Comparison of ENCODE assay signal across 13 cellular contexts in the genomic region with DNA sequence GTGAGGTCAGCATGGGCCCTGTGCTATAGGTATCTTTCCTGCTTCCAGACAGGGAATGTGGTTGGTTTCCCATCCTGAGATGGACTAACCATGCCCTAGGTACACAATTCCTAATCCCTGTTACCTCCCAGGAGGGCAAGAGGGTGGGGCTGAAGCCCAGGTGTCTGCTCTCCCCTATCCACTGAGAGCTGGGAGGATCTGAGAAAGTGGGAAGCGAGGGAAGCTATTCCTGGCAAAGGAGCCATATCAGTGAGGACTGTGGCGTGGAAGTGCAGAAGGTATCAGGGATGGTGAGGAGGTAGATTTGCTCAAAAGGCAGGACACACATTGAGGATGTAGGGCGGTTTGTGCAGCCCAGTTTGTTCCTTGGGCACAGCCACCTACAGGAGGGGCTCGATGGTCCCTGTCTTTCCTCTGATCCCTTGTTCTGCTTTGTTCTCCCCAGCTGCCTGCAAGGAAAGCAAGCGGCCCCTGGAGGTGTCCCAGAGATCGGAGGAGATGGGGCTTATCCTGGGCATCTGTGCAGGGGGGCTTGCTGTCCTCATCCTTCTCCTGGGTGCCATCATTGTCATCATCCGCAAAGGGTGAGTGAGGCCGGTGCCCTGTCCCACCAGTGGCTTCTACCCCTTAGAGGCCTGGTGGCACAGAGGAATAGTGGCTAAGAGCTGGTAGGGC. TPM values are rescaled to one million over a fixed set of nuclear protein-coding genes. Genes with fewer than 3 reads are reported as not detected.
A peak's percentile ranks its signal among the peaks of the same experiment; 100 is the strongest.
DNase-seq lines count a peak whose midpoint lies in the region; ATAC-seq and TF ChIP-seq lines count a peak whose summit lies in the region.
"Had no signal": no experiment of that assay in that cellular context is flagged by ENCODE, and none has a peak within 500 bp of the region (broad histone marks: within the 10 kb centered on the region; RNA-seq: fewer than 3 reads in every experiment).

No MANE protein-coding gene starts in this region.

- no peaks in the 10 kb centered on the region for H3K36me3 Mint-ChIP-seq in chondrocyte (ENCODE audit: low read depth)
- H3K36me3 Mint-ChIP-seq in stimulated activated effector memory CD8-positive, alpha-beta T cell treated with anti-CD3 and anti-CD28 coated beads, Interleukin-12 subunit alpha, Interleukin-12 subunit beta, amount 100 ng/mL, for 72 hours = peaks cover 6% of the 10 kb centered on the region
- H3K36me3 Mint-ChIP-seq in activated CD4-positive, alpha-beta memory T cell treated with anti-CD3 and anti-CD28 coated beads for 36 hours = no peaks in the 10 kb centered on the region
- H3K36me3 Mint-ChIP-seq: IgD-negative memory B cell had no signal

- no peak overlapping the region for H3K4ac ChIP-seq in mesenchymal stem cell (ENCODE audit: low read depth in 1 of 2, low read length in 2 of 2)

- H3K18ac ChIP-seq in mesenchymal stem cell (ENCODE audit: low read depth in 1 of 2, low read length in 2 of 2) = no peak overlapping the region

- H3K4me2 ChIP-seq in mesenchymal stem cell (ENCODE audit: low read length, poor library complexity, severe bottlenecking) = no peak overlapping the region

- H3K36me3 ChIP-seq in HUES64 (ENCODE audit: insufficient read depth, low read length) (no peaks in the 10 kb centered on the region), mesenchymal stem cell (ENCODE audit: control insufficient read depth in 1 of 2, insufficient read depth in 2 of 2, low read depth in 1 of 2, low read length in 2 of 2) (peaks cover 16 to 32% of the 10 kb centered on the region in 2 experiments), A673 (ENCODE audit: insufficient read depth, low read length, poor library complexity, severe bottlenecking) (no peaks in the 10 kb centered on the region)

- H3K9me3 Mint-ChIP-seq in chondrocyte (ENCODE audit: low read depth) = no peaks in the 10 kb centered on the region
- H3K9me3 Mint-ChIP-seq in stimulated activated effector memory CD8-positive, alpha-beta T cell treated with anti-CD3 and anti-CD28 coated beads, Interleukin-12 subunit alpha, Interleukin-12 subunit beta, amount 100 ng/mL, for 72 hours = no peaks in the 10 kb centered on the region
- H3K9me3 Mint-ChIP-seq in activated CD4-positive, alpha-beta memory T cell treated with anti-CD3 and anti-CD28 coated beads for 36 hours = no peaks in the 10 kb centered on the region

- BruUV-seq in A673 (replicated peaks; lab: Mats Ljungman, UMichigan) = no TSS peak

- H3K27me3 Mint-ChIP-seq in chondrocyte (ENCODE audit: low read depth) = no peaks in the 10 kb centered on the region
- H3K27me3 Mint-ChIP-seq in activated CD4-positive, alpha-beta memory T cell treated with anti-CD3 and anti-CD28 coated beads for 36 hours = no peaks in the 10 kb centered on the region

- intact Hi-C loops in A673 (cut with micrococcal nuclease; ENCODE audit: unreplicated experiment) = no loop called here
- intact Hi-C loops in activated CD4-positive, alpha-beta memory T cell treated with anti-CD3 and anti-CD28 coated beads for 36 hours (cut with micrococcal nuclease) = no loop called here

- H2BK12ac ChIP-seq in mesenchymal stem cell (ENCODE audit: low read length in 2 of 2) = no peak overlapping the region

- H4K8ac ChIP-seq in mesenchymal stem cell (ENCODE audit: low read length) = no peak overlapping the region

- H3K27ac Mint-ChIP-seq in chondrocyte (ENCODE audit: unreplicated experiment) = no peak overlapping the region
- H3K27ac Mint-ChIP-seq in stimulated activated effector memory CD8-positive, alpha-beta T cell treated with anti-CD3 and anti-CD28 coated beads, Interleukin-12 subunit alpha, Interleukin-12 subunit beta, amount 100 ng/mL, for 72 hours = peak overlapping the region; percentile 93
- no peak overlapping the region for H3K27ac Mint-ChIP-seq in activated CD4-positive, alpha-beta memory T cell treated with anti-CD3 and anti-CD28 coated beads for 36 hours
- H3K27ac Mint-ChIP-seq: IgD-negative memory B cell had no signal

- no peak overlapping the region for H2BK15ac ChIP-seq in mesenchymal stem cell (ENCODE audit: low read depth, poor library complexity, severe bottlenecking)

- H3K27me3 ChIP-seq in HUES64 (ENCODE audit: insufficient read depth, low read length) (no peaks in the 10 kb centered on the region), mesenchymal stem cell (ENCODE audit: control insufficient read depth in 1 of 2, insufficient read depth in 1 of 2, low read length in 2 of 2) (no peaks in the 10 kb centered on the region), A673 (replicated peaks; ENCODE audit: insufficient read depth, low read depth, low read length, poor library complexity) (no peaks in the 10 kb centered on the region)

- no peaks in the 10 kb centered on the region for H3K9me3 ChIP-seq in HUES64 (ENCODE audit: insufficient read depth, low read depth, low read length)
- no peaks in the 10 kb centered on the region for H3K9me3 ChIP-seq in mesenchymal stem cell (ENCODE audit: control insufficient read depth, low read length)
- no peaks in the 10 kb centered on the region for H3K9me3 ChIP-seq in A673 (ENCODE audit: low read depth, low read length, poor library complexity, severe bottlenecking)

- no peak for ATAC-seq in stimulated activated effector memory CD8-positive, alpha-beta T cell treated with anti-CD3 and anti-CD28 coated beads, Interleukin-12 subunit alpha, Interleukin-12 subunit beta, amount 100 ng/mL, for 72 hours
- no peak for ATAC-seq in GM21528 (IDR thresholded peaks at IDR 0.05; ENCODE audit: low FRiP score, unreplicated experiment)
- ATAC-seq: HCT116 had no signal

- POLR2A ChIA-PET in A673 (lab: Charles Lee; ENCODE audit: low non-redundant PET) = no interaction called here
- POLR2A ChIA-PET in activated CD4-positive, alpha-beta memory T cell treated with anti-CD3 and anti-CD28 coated beads for 36 hours (lab: Charles Lee) = no interaction called here

- H3K27ac ChIP-seq in HUES64 (ENCODE audit: low read depth, low read length) = 0 out of 2 replicates have a peak overlapping the region, but pooled peaks have one; percentile 66
- no peak overlapping the region for H3K27ac ChIP-seq in mesenchymal stem cell (ENCODE audit: low read length, poor library complexity, severe bottlenecking)
- no peak overlapping the region for H3K27ac ChIP-seq in A673 (ENCODE audit: low read depth, low read length, poor library complexity, severe bottlenecking)

- H3K4me3 ChIP-seq in HUES64 (ENCODE audit: low read length) = peak overlapping the region; percentile 50; the same call in 1 of the 2 replicates
- H3K4me3 ChIP-seq in mesenchymal stem cell (ENCODE audit: insufficient read depth in 1 of 2, low read depth in 1 of 2, low read length in 2 of 2) = no peak overlapping the region
- no peak overlapping the region for H3K4me3 ChIP-seq in A673 (ENCODE audit: low read depth, low read length, poor library complexity, severe bottlenecking)

- H3K4me3 Mint-ChIP-seq in chondrocyte (ENCODE audit: unreplicated experiment) = no peak overlapping the region
- no peak overlapping the region for H3K4me3 Mint-ChIP-seq in stimulated activated effector memory CD8-positive, alpha-beta T cell treated with anti-CD3 and anti-CD28 coated beads, Interleukin-12 subunit alpha, Interleukin-12 subunit beta, amount 100 ng/mL, for 72 hours
- no peak overlapping the region for H3K4me3 Mint-ChIP-seq in activated CD4-positive, alpha-beta memory T cell treated with anti-CD3 and anti-CD28 coated beads for 36 hours

- H3K23ac ChIP-seq in mesenchymal stem cell (ENCODE audit: low read length in 2 of 2) = no peak overlapping the region

- no peak overlapping the region for H2AFZ ChIP-seq in mesenchymal stem cell (ENCODE audit: low read depth, low read length)

- no peak overlapping the region for H3K9ac ChIP-seq in HUES64 (ENCODE audit: low read depth, low read length)
- no peak overlapping the region for H3K9ac ChIP-seq in mesenchymal stem cell (ENCODE audit: low read length)

- no peak overlapping the region for H2AK5ac ChIP-seq in mesenchymal stem cell (ENCODE audit: low read length, severe bottlenecking)

- no peaks in the 10 kb centered on the region for H3K4me1 Mint-ChIP-seq in chondrocyte (ENCODE audit: low read depth)
- H3K4me1 Mint-ChIP-seq in stimulated activated effector memory CD8-positive, alpha-beta T cell treated with anti-CD3 and anti-CD28 coated beads, Interleukin-12 subunit alpha, Interleukin-12 subunit beta, amount 100 ng/mL, for 72 hours = peaks cover 9% of the 10 kb centered on the region
- peaks cover 4% of the 10 kb centered on the region for H3K4me1 Mint-ChIP-seq in activated CD4-positive, alpha-beta memory T cell treated with anti-CD3 and anti-CD28 coated beads for 36 hours (ENCODE audit: low read depth)

- H3K14ac ChIP-seq in mesenchymal stem cell (ENCODE audit: low read length in 2 of 2) = no peak overlapping the region

- CTCF ChIA-PET in A673 (lab: Charles Lee) = no interaction called here
- CTCF ChIA-PET in activated CD4-positive, alpha-beta memory T cell treated with anti-CD3 and anti-CD28 coated beads for 36 hours (lab: Charles Lee) = no interaction called here

- DNase-seq in chondrocyte (ENCODE audit: low spot score) (peak; percentile 71), mesenchymal stem cell (no peak), A673 (ENCODE audit: low spot score) (no peak)
- DNase-seq in stimulated activated effector memory CD8-positive, alpha-beta T cell treated with anti-CD3 and anti-CD28 coated beads, Interleukin-12 subunit alpha, Interleukin-12 subunit beta, amount 100 ng/mL, for 72 hours (ENCODE audit: low spot score in 2 of 2) = no peak
- no peak for DNase-seq in activated CD4-positive, alpha-beta memory T cell treated with anti-CD3 and anti-CD28 coated beads for 36 hours
- DNase-seq: NCI-H1417, NCI-H1930, NCI-H2171, NCI-H82 had no signal

- no peaks in the 10 kb centered on the region for H3K79me1 ChIP-seq in mesenchymal stem cell (replicated peaks; ENCODE audit: low read length, poor library complexity, severe bottlenecking)

- H2BK5ac ChIP-seq in mesenchymal stem cell (ENCODE audit: low read depth, low read length, poor library complexity, severe bottlenecking) = no peak overlapping the region

- peak overlapping the region; percentile 3 for H4K91ac ChIP-seq in mesenchymal stem cell (ENCODE audit: low read length)

- H3K4me1 ChIP-seq in HUES64 (ENCODE audit: insufficient read depth, low read length) (peaks cover 15% of the 10 kb centered on the region), mesenchymal stem cell (ENCODE audit: control insufficient read depth, insufficient read depth, low read depth, low read length) (peaks cover 10% of the 10 kb centered on the region), A673 (ENCODE audit: insufficient read depth, low read length, poor library complexity, severe bottlenecking) (peaks cover 9% of the 10 kb centered on the region)

- no peak for TF ChIP-seq CTCF in chondrocyte (IDR thresholded peaks at IDR 0.05)
- no peak for TF ChIP-seq CTCF in A673 (conservative IDR thresholded peaks at IDR 0.05; ENCODE audit: low read depth, low read length)

- no peak overlapping the region for H2BK120ac ChIP-seq in mesenchymal stem cell (ENCODE audit: low read depth, low read length)

- 94% methylated on average over 8 of the region's 8 CpGs for WGBS in HUES64
- 94% methylated on average over 8 of the region's 8 CpGs for WGBS in mesenchymal stem cell

RNA-seq across cellular contexts. Expression of a gene that starts 48.1 kb away (rescaled TPM):
- 15.8 TPM for polyA plus RNA-seq in HUES64 (2013, experiment 1 of 2)
- polyA plus RNA-seq in HUES64 (2013, experiment 2 of 2) = 22.9 TPM
- total RNA-seq in chondrocyte = 12.6 to 20.7 TPM (median 14.8 TPM) in 3 replicates
- 10.1 TPM for polyA plus RNA-seq in mesenchymal stem cell (2013, experiment 1 of 2)
- 9.8 TPM for polyA plus RNA-seq in mesenchymal stem cell (2013, experiment 2 of 2)
- total RNA-seq in A673 (2021) = 6.8 and 15.6 TPM in 2 replicates
- total RNA-seq in activated CD4-positive, alpha-beta memory T cell treated with anti-CD3 and anti-CD28 coated beads for 36 hours = under 1 TPM; 0.17 to 0.85 TPM
- polyA plus RNA-seq: IgD-negative memory B cell had no signal

RNA-seq across cellular contexts. Expression of a gene that starts 53.7 kb away (rescaled TPM):
- polyA plus RNA-seq in HUES64 (2013, experiment 1 of 2) = 24.9 TPM
- 26.4 TPM for polyA plus RNA-seq in HUES64 (2013, experiment 2 of 2)
- total RNA-seq in chondrocyte (15.2 to 24.5 TPM (median 15.6 TPM) in 3 replicates), A673 (2021) (39.0 and 39.3 TPM in 2 replicates)
- 17.2 TPM for polyA plus RNA-seq in mesenchymal stem cell (2013, experiment 1 of 2)
- 18.3 TPM for polyA plus RNA-seq in mesenchymal stem cell (2013, experiment 2 of 2)
- total RNA-seq in activated CD4-positive, alpha-beta memory T cell treated with anti-CD3 and anti-CD28 coated beads for 36 hours = 10 to 100 TPM; 34.7 to 37.2 TPM
